In the genomic region with DNA sequence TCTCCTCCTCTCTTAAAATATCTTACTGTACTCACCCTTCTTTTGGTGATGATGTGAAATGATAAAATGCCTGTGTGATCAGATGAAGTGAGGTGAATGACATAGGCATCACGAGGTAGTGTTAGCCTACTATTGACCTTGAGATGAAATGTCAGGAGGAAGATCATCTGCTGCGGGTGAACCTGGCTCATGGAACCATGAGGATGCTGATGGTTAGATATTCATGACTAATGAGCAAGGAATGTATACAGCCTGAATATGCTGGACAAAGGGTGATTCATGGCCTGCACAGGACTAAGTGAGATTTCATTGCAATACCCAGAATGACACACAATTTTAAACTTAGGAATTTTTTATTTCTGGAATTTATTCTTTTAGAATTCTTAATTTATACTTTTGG, we compare ENCODE assay signal across 10 cellular contexts.
DNase-seq lines count a peak whose midpoint lies in the region; ATAC-seq and TF ChIP-seq lines count a peak whose summit lies in the region.
"Had no signal": no experiment of that assay in that cellular context is flagged by ENCODE, and none has a peak within 500 bp of the region (broad histone marks: within the 10 kb centered on the region; RNA-seq: fewer than 3 reads in every experiment).

No MANE protein-coding gene starts in this region.

- no peaks in the 10 kb centered on the region for H3K27me3 Mint-ChIP-seq in natural killer cell (ENCODE audit: low read depth in 2 of 2)
- no peaks in the 10 kb centered on the region for H3K27me3 Mint-ChIP-seq in activated CD4-positive, alpha-beta memory T cell treated with anti-CD3 and anti-CD28 coated beads for 36 hours

- H3K4me1 Mint-ChIP-seq in natural killer cell: peaks cover 19 to 22% of the 10 kb centered on the region in 2 donors
- peaks cover 22% of the 10 kb centered on the region for H3K4me1 Mint-ChIP-seq in activated CD4-positive, alpha-beta memory T cell treated with anti-CD3 and anti-CD28 coated beads for 36 hours (ENCODE audit: low read depth)

- H3K36me3 Mint-ChIP-seq in natural killer cell: no peaks in the 10 kb centered on the region
- peaks cover 14% of the 10 kb centered on the region for H3K36me3 Mint-ChIP-seq in activated CD4-positive, alpha-beta memory T cell treated with anti-CD3 and anti-CD28 coated beads for 36 hours

- peak; percentile 89 for DNase-seq in COLO829 (ENCODE audit: low spot score)
- peak; percentile 11 for DNase-seq in NCI-H69 (lab: John Stamatoyannopoulos, UW)
- peak; percentile 80 for DNase-seq in dedifferentiated amniotic fluid mesenchymal stem cell (ENCODE audit: extremely low spot score)
- DNase-seq in myocyte (ENCODE audit: low read depth): peak; percentile 42
- no peak for DNase-seq in natural killer cell
- DNase-seq in activated CD4-positive, alpha-beta memory T cell treated with anti-CD3 and anti-CD28 coated beads for 36 hours: no peak
- DNase-seq: activated gamma-delta T cell, esophagus squamous epithelium had no signal

- ATAC-seq in GM21390 (IDR thresholded peaks at IDR 0.05; ENCODE audit: unreplicated experiment) (no peak), natural killer cell (no peak), HG02970 (IDR thresholded peaks at IDR 0.05; ENCODE audit: low FRiP score, unreplicated experiment) (no peak)

- intact Hi-C loops in natural killer cell (cut with micrococcal nuclease): no loop called here
- intact Hi-C loops in activated CD4-positive, alpha-beta memory T cell treated with anti-CD3 and anti-CD28 coated beads for 36 hours (cut with micrococcal nuclease): no loop called here

- H3K9me3 Mint-ChIP-seq in natural killer cell: no peaks in the 10 kb centered on the region
- no peaks in the 10 kb centered on the region for H3K9me3 Mint-ChIP-seq in activated CD4-positive, alpha-beta memory T cell treated with anti-CD3 and anti-CD28 coated beads for 36 hours

- H3K4me3 Mint-ChIP-seq in natural killer cell: no peak overlapping the region
- H3K4me3 Mint-ChIP-seq in activated CD4-positive, alpha-beta memory T cell treated with anti-CD3 and anti-CD28 coated beads for 36 hours: no peak overlapping the region

- CTCF ChIA-PET in activated CD4-positive, alpha-beta memory T cell treated with anti-CD3 and anti-CD28 coated beads for 36 hours (lab: Charles Lee): no interaction called here

- H3K27ac Mint-ChIP-seq in natural killer cell: no peak overlapping the region
- H3K27ac Mint-ChIP-seq in activated CD4-positive, alpha-beta memory T cell treated with anti-CD3 and anti-CD28 coated beads for 36 hours: no peak overlapping the region

- POLR2A ChIA-PET in activated CD4-positive, alpha-beta memory T cell treated with anti-CD3 and anti-CD28 coated beads for 36 hours (lab: Charles Lee): no interaction called here

- no peak for TF ChIP-seq CTCF in natural killer cell (IDR thresholded peaks at IDR 0.05)

Comparison
In these comparisons a context has a peak if more than half of its experiments do, and no peak if none do; other contexts are left out.
1. DNase-seq: peak in COLO829 (single experiment), NCI-H69 (single experiment), dedifferentiated amniotic fluid mesenchymal stem cell (single experiment) and myocyte (single experiment); none in natural killer cell (single experiment) and activated CD4-positive, alpha-beta memory T cell treated with anti-CD3 and anti-CD28 coated beads for 36 hours (single experiment).